18 cellular contexts compared by ENCODE assay signal in genomic region chr5:94627191-94627590, GRCh38.
DNase-seq lines count a peak whose midpoint lies in the region.
"Had no signal": no experiment of that assay in that cellular context is flagged by ENCODE, and none has a peak within 500 bp of the region (broad histone marks: within the 10 kb centered on the region; RNA-seq: fewer than 3 reads in every experiment).

No MANE protein-coding gene starts in this region.

- DNase-seq in HCEC 1CT (peak; percentile 45), amniotic epithelial cell (ENCODE audit: low read depth) (peak; percentile 28), iris pigment epithelial cell (ENCODE audit: low read depth) (peak; percentile 52), NCI-H2107 (lab: John Stamatoyannopoulos, UW) (no peak), cortex of kidney (lab: John Stamatoyannopoulos, UW) (no peak)
- no peak for DNase-seq in activated CD4-positive, alpha-beta T cell treated with anti-CD3 and anti-CD28 coated beads for 1 hour
- DNase-seq: 8988T; ACHN; AML-193; BE2C; CD4-positive, alpha-beta T cell; CD8-positive, alpha-beta memory T cell; DMS 273 treated with DMSO at 0.1 percent for 48 hours; DMS53; DMS79 treated with DMSO at 0.1 percent for 48 hours; GM23248; H9; HFFc6 had no signal

Comparison
In these comparisons a context has a peak if more than half of its experiments do, and no peak if none do; other contexts are left out.
1. DNase-seq: peak in HCEC 1CT (single experiment), amniotic epithelial cell (single experiment) and iris pigment epithelial cell (single experiment); none in activated CD4-positive, alpha-beta T cell treated with anti-CD3 and anti-CD28 coated beads for 1 hour (single experiment), NCI-H2107 (single experiment) and cortex of kidney (single experiment).